In genomic region chr17:78840530-78840779, GRCh38 we compare ENCODE assay signal across 1 cellular context.
TF ChIP-seq lines count a peak whose summit lies in the region.

No MANE protein-coding gene starts in this region.

TF ChIP-seq in H1, 55 proteins besides CTCF, POLR2A, EP300 and RAD21:
- no peak for TF ChIP-seq BCL11A (IDR thresholded peaks at IDR 0.05; ENCODE audit: low read depth in 2 of 2, low read length in 2 of 2)
- TF ChIP-seq JUN (IDR thresholded peaks at IDR 0.05; ENCODE audit: low read depth, low read length), result no peak
- TF ChIP-seq PHF8 (conservative IDR thresholded peaks at IDR 0.05; ENCODE audit: low read depth, low read length), result peak; percentile 73
- no peak for TF ChIP-seq KDM1A (IDR thresholded peaks at IDR 0.05; ENCODE audit: borderline replicate concordance, low read length)
